16 cellular contexts compared by ENCODE assay signal in the genomic region with DNA sequence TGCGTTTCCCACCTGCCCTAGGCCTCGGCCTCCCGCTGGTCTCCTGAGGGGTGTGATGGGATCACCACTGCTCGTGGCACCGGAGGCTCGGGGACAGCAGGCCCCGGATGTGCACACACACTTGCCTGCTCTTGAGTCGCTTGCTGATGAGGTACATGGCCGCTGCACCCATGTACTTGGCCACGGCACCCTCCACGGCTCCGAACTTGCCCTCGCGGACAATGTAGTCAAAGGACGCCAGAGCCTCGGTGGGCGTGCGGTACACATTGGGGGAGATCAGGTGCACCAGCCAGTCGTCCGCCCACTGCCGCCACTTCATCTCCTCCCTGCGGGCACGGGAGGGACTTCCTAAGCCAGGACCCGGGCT. TPM values are rescaled to one million over a fixed set of nuclear protein-coding genes. Genes with fewer than 3 reads are reported as not detected.
"Had no signal": no experiment of that assay in that cellular context is flagged by ENCODE, and none has a peak within 500 bp of the region (broad histone marks: within the 10 kb centered on the region; RNA-seq: fewer than 3 reads in every experiment).

No MANE protein-coding gene starts in this region.

- DNase-seq: activated CD4-positive, alpha-beta T cell treated with anti-CD3 and anti-CD28 coated beads for 48 hours; activated CD8-positive, alpha-beta T cell treated with anti-CD3 and anti-CD28 coated beads, Interleukin-2, amount 10 ng/mL, durations not matched to agents 7 days and 5 days; activated naive CD4-positive, alpha-beta T cell treated with anti-CD3 and anti-CD28 coated beads for 36 hours; esophagus squamous epithelium; foreskin fibroblast; stimulated activated CD4-positive, alpha-beta T cell treated with anti-CD3 and anti-CD28 coated beads, Interleukin-2, amount 100 ng/mL, for 24 hours; stimulated activated naive CD4-positive, alpha-beta T cell had no signal

- H3K4me2 ChIP-seq: neural progenitor cell had no signal

- H3K9ac ChIP-seq: neural progenitor cell had no signal

- H3K4me3 Mint-ChIP-seq: activated CD8-positive, alpha-beta T cell treated with anti-CD3 and anti-CD28 coated beads, Interleukin-2, amount 10 ng/mL, durations not matched to agents 7 days and 5 days; activated naive CD4-positive, alpha-beta T cell treated with anti-CD3 and anti-CD28 coated beads for 36 hours; neural progenitor cell; T-helper 1 cell treated with Interleukin-12 subunit alpha and Interleukin-12 subunit beta and Interleukin-4 antibody, amounts not matched to agents 30 μg/mL and 1 μg/mL, for 36 hours; WTC11 had no signal

- H2AFZ ChIP-seq: neural progenitor cell had no signal

- H3K9me3 Mint-ChIP-seq: activated naive CD4-positive, alpha-beta T cell treated with anti-CD3 and anti-CD28 coated beads for 36 hours; neural progenitor cell; T-helper 1 cell treated with Interleukin-12 subunit alpha and Interleukin-12 subunit beta and Interleukin-4 antibody, amounts not matched to agents 30 μg/mL and 1 μg/mL, for 36 hours; WTC11 had no signal

- H3K4me3 ChIP-seq: cardiac muscle cell, esophagus squamous epithelium, heart right ventricle, neural progenitor cell, upper lobe of left lung had no signal

- H3K27me3 ChIP-seq: cardiac muscle cell, esophagus squamous epithelium, heart right ventricle, neural progenitor cell, upper lobe of left lung had no signal

- H3K27ac Mint-ChIP-seq: activated CD8-positive, alpha-beta T cell treated with anti-CD3 and anti-CD28 coated beads, Interleukin-2, amount 10 ng/mL, durations not matched to agents 7 days and 5 days; activated naive CD4-positive, alpha-beta T cell treated with anti-CD3 and anti-CD28 coated beads for 36 hours; neural progenitor cell; T-helper 1 cell treated with Interleukin-12 subunit alpha and Interleukin-12 subunit beta and Interleukin-4 antibody, amounts not matched to agents 30 μg/mL and 1 μg/mL, for 36 hours; WTC11 had no signal

- H3K27ac ChIP-seq: cardiac muscle cell, esophagus squamous epithelium, heart right ventricle, neural progenitor cell, upper lobe of left lung had no signal

- H3K9me3 ChIP-seq: esophagus squamous epithelium, heart right ventricle, upper lobe of left lung had no signal

- FAIRE-seq: colon, keratinocyte had no signal

- ATAC-seq: activated CD8-positive, alpha-beta T cell treated with anti-CD3 and anti-CD28 coated beads, Interleukin-2, amount 10 ng/mL, durations not matched to agents 7 days and 5 days; heart right ventricle; sciatic nerve; WTC11 had no signal

- H3K36me3 ChIP-seq: neural progenitor cell had no signal

RNA-seq across cellular contexts. Expression of a gene that starts 26.5 kb away (rescaled TPM):
- total RNA-seq: activated CD8-positive, alpha-beta T cell treated with anti-CD3 and anti-CD28 coated beads, Interleukin-2, amount 10 ng/mL, durations not matched to agents 7 days and 5 days; activated naive CD4-positive, alpha-beta T cell treated with anti-CD3 and anti-CD28 coated beads for 36 hours; cardiac muscle cell had no signal
- polyA plus RNA-seq: cardiac muscle cell had no signal
